Comparison of ENCODE assay signal across 28 cellular contexts in the genomic region with DNA sequence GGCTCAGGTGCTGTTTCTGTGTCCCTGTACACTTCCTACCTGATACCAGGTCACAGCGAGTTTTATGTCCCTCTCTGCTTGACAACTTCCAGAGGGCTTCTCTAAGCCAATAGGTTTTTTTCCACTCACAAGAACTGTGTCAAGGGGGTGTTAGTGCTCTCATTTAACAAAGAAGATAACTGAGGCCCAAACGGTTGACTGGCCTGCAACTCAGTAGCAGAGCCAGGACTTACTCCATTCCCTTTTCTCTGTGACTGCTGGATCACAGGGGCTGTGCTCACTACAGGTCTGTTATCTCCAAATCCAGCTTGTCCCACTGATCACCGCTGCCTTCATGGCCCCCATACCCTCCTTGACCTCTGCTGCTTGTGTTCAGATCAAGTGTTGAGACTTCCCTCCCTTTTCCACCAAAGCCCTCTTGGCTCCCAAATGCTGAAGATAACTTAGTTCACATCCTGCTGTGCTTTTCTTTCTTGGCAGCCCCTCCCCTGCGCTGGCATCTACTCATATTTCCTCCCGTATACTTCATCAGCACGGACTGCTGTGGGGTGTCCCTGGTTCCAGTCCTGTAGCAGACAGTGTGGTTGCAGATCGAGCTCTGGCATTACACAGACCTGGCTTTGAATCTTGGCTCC. TPM values are rescaled to one million over a fixed set of nuclear protein-coding genes. Genes with fewer than 3 reads are reported as not detected.
DNase-seq lines count a peak whose midpoint lies in the region; ATAC-seq and TF ChIP-seq lines count a peak whose summit lies in the region.
"Had no signal": no experiment of that assay in that cellular context is flagged by ENCODE, and none has a peak within 500 bp of the region (broad histone marks: within the 10 kb centered on the region; RNA-seq: fewer than 3 reads in every experiment).

No MANE protein-coding gene starts in this region.

- 80% methylated on average over 7 of the region's 7 CpGs for WGBS in mammary epithelial cell (ENCODE audit: low coverage, missing lambda C conversion rate)

- H3K27me3 ChIP-seq in breast epithelium (no peaks in the 10 kb centered on the region), mammary epithelial cell (ENCODE audit: insufficient read depth, low read length) (no peaks in the 10 kb centered on the region), right atrium auricular region (no peaks in the 10 kb centered on the region)
- H3K27me3 ChIP-seq: BE2C, SJCRH30, stomach, upper lobe of left lung had no signal

- H3K36me3 ChIP-seq in breast epithelium (no peaks in the 10 kb centered on the region), mammary epithelial cell (ENCODE audit: insufficient read depth, low read length) (no peaks in the 10 kb centered on the region), right atrium auricular region (no peaks in the 10 kb centered on the region)
- H3K36me3 ChIP-seq: BE2C, SJCRH30, stomach, upper lobe of left lung had no signal

- no peak overlapping the region for H3K9ac ChIP-seq in mammary epithelial cell (ENCODE audit: insufficient read depth, low read length)

- dilution Hi-C loops in mammary epithelial cell (cut with HindIII; ENCODE audit: low sequenced_read_pairs): no loop called here

- no peak overlapping the region for H3K4me3 Mint-ChIP-seq in naive thymus-derived CD8-positive, alpha-beta T cell
- H3K4me3 Mint-ChIP-seq: activated CD4-positive, alpha-beta memory T cell treated with anti-CD3 and anti-CD28 coated beads, Interleukin-2, amount 10 ng/mL, durations not matched to agents 7 days and 5 days; activated naive CD4-positive, alpha-beta T cell treated with anti-CD3 and anti-CD28 coated beads, Interleukin-2, amount 10 ng/mL, durations not matched to agents 7 days and 5 days; neural crest cell had no signal

- intact Hi-C loops in breast epithelium (cut with DNase I; ENCODE audit: low total_unique reads) (no loop called here), mammary epithelial cell (cut with micrococcal nuclease) (no loop called here)

- no peaks in the 10 kb centered on the region for H4K20me1 ChIP-seq in mammary epithelial cell (ENCODE audit: insufficient read depth, low read length)

- peak overlapping the region; percentile 19 to 56 for H3K27ac ChIP-seq in breast epithelium
- H3K27ac ChIP-seq in mammary epithelial cell (ENCODE audit: insufficient read depth, low read depth, low read length): no peak overlapping the region
- H3K27ac ChIP-seq in VCaP: peak overlapping the region; percentile 39; the same call in 1 of the 2 replicates
- peak overlapping the region; percentile 35 to 52 for H3K27ac ChIP-seq in right atrium auricular region
- H3K27ac ChIP-seq: SJCRH30, stomach, upper lobe of left lung had no signal

- no peaks in the 10 kb centered on the region for H3K9me3 ChIP-seq in breast epithelium
- no peaks in the 10 kb centered on the region for H3K9me3 ChIP-seq in mammary epithelial cell (replicated peaks; ENCODE audit: insufficient read depth, low read length)
- no peaks in the 10 kb centered on the region for H3K9me3 ChIP-seq in right atrium auricular region
- H3K9me3 ChIP-seq: BE2C, Caco-2, SJCRH30, stomach, upper lobe of left lung had no signal

- H3K27me3 Mint-ChIP-seq in naive thymus-derived CD8-positive, alpha-beta T cell: peaks cover 0 to 7% (median 2%) of the 10 kb centered on the region in 5 donors

- no peak for TF ChIP-seq CTCF in breast epithelium (IDR thresholded peaks at IDR 0.05)
- no peak for TF ChIP-seq CTCF in mammary epithelial cell (conservative IDR thresholded peaks at IDR 0.05 in 1 of 2, IDR thresholded peaks at IDR 0.05 in 1 of 2; ENCODE audit: extremely low read depth in 1 of 2, insufficient read depth in 1 of 2, low read depth in 1 of 2, low read length in 2 of 2)
- TF ChIP-seq CTCF in VCaP (conservative IDR thresholded peaks at IDR 0.05): no peak
- TF ChIP-seq CTCF in right atrium auricular region (IDR thresholded peaks at IDR 0.05): no peak

- no peaks in the 10 kb centered on the region for H3K4me1 Mint-ChIP-seq in naive thymus-derived CD8-positive, alpha-beta T cell
- H3K4me1 Mint-ChIP-seq: activated CD4-positive, alpha-beta memory T cell treated with anti-CD3 and anti-CD28 coated beads, Interleukin-2, amount 10 ng/mL, durations not matched to agents 7 days and 5 days; activated naive CD4-positive, alpha-beta T cell treated with anti-CD3 and anti-CD28 coated beads, Interleukin-2, amount 10 ng/mL, durations not matched to agents 7 days and 5 days had no signal

- no peak for TF ChIP-seq POLR2A in breast epithelium (IDR thresholded peaks at IDR 0.05)

- H3K9me3 Mint-ChIP-seq in naive thymus-derived CD8-positive, alpha-beta T cell: no peaks in the 10 kb centered on the region
- H3K9me3 Mint-ChIP-seq: activated CD4-positive, alpha-beta memory T cell treated with anti-CD3 and anti-CD28 coated beads, Interleukin-2, amount 10 ng/mL, durations not matched to agents 7 days and 5 days; activated naive CD4-positive, alpha-beta T cell treated with anti-CD3 and anti-CD28 coated beads, Interleukin-2, amount 10 ng/mL, durations not matched to agents 7 days and 5 days; neural crest cell had no signal

- ATAC-seq in GM18519 (IDR thresholded peaks at IDR 0.05; ENCODE audit: low FRiP score, unreplicated experiment) (no peak), HG02973 (IDR thresholded peaks at IDR 0.05; ENCODE audit: unreplicated experiment) (no peak), HG02870 (IDR thresholded peaks at IDR 0.05; ENCODE audit: unreplicated experiment) (no peak)
- ATAC-seq in naive thymus-derived CD8-positive, alpha-beta T cell: no peak

- no peaks in the 10 kb centered on the region for H3K79me2 ChIP-seq in mammary epithelial cell (ENCODE audit: insufficient read depth, low read length)

- no peak for DNase-seq in breast epithelium (ENCODE audit: low spot score in 2 of 2)
- DNase-seq in mammary epithelial cell: no peak
- no peak for DNase-seq in right atrium auricular region (ENCODE audit: low spot score)
- DNase-seq in naive thymus-derived CD8-positive, alpha-beta T cell: no peak
- DNase-seq: activated CD4-positive, alpha-beta memory T cell treated with anti-CD3 and anti-CD28 coated beads, Interleukin-2, amount 10 ng/mL, durations not matched to agents 7 days and 5 days; activated CD4-positive, CD25-positive, alpha-beta regulatory T cell; activated naive CD4-positive, alpha-beta T cell treated with anti-CD3 and anti-CD28 coated beads, Interleukin-2, amount 10 ng/mL, durations not matched to agents 7 days and 5 days; activated T-cell treated with anti-CD3 and anti-CD28 coated beads, Interleukin-2, amount 50 U/mL, for 48 hours; Caco-2; effector CD4-positive, alpha-beta T cell; H7; NCI-H146; NCI-H2227 treated with DMSO at 0.1 percent for 48 hours; NCI-H82; SJCRH30; stimulated activated CD4-positive, alpha-beta T cell treated with anti-CD3 and anti-CD28 coated beads, Interleukin-4, amount 100 ng/mL, for 4 hours; stomach; T-helper 2 cell; upper lobe of left lung had no signal

- no peak overlapping the region for H3K4me2 ChIP-seq in mammary epithelial cell (ENCODE audit: insufficient read depth, low read depth, low read length)

- H3K27ac Mint-ChIP-seq in naive thymus-derived CD8-positive, alpha-beta T cell: no peak overlapping the region
- H3K27ac Mint-ChIP-seq: activated CD4-positive, alpha-beta memory T cell treated with anti-CD3 and anti-CD28 coated beads, Interleukin-2, amount 10 ng/mL, durations not matched to agents 7 days and 5 days; activated naive CD4-positive, alpha-beta T cell treated with anti-CD3 and anti-CD28 coated beads, Interleukin-2, amount 10 ng/mL, durations not matched to agents 7 days and 5 days had no signal

- H3K4me3 ChIP-seq in breast epithelium (no peak overlapping the region), mammary epithelial cell (replicated peaks in 1 of 3; ENCODE audit: insufficient read depth in 1 of 3, low read depth in 2 of 3, low read length in 3 of 3) (no peak overlapping the region), right atrium auricular region (no peak overlapping the region)
- H3K4me3 ChIP-seq: SJCRH30, stomach, upper lobe of left lung had no signal

- no peak overlapping the region for H2AFZ ChIP-seq in mammary epithelial cell (ENCODE audit: low read depth, low read length)

- in situ Hi-C loops in mammary epithelial cell (cut with MboI; ENCODE audit: low sequenced_read_pairs in 2 of 2): no loop called here

- no TSS peak for BruUV-seq in mammary epithelial cell (replicated peaks; lab: Mats Ljungman, UMichigan)

- CTCF ChIA-PET in mammary epithelial cell (lab: Charles Lee; ENCODE audit: low non-redundant PET): no interaction called here

- no peaks in the 10 kb centered on the region for H3K4me1 ChIP-seq in breast epithelium
- H3K4me1 ChIP-seq in mammary epithelial cell (ENCODE audit: insufficient read depth, low read length): no peaks in the 10 kb centered on the region
- H3K4me1 ChIP-seq in right atrium auricular region: peaks cover 2 to 24% of the 10 kb centered on the region in 2 donors
- H3K4me1 ChIP-seq: Caco-2, SJCRH30 had no signal

- no peaks in the 10 kb centered on the region for H3K36me3 Mint-ChIP-seq in naive thymus-derived CD8-positive, alpha-beta T cell
- H3K36me3 Mint-ChIP-seq: activated naive CD4-positive, alpha-beta T cell treated with anti-CD3 and anti-CD28 coated beads, Interleukin-2, amount 10 ng/mL, durations not matched to agents 7 days and 5 days had no signal

- POLR2A ChIA-PET in naive thymus-derived CD8-positive, alpha-beta T cell (lab: Charles Lee): no interaction called here

RNA-seq across cellular contexts. Expression of a gene that starts 41.3 kb away (rescaled TPM):
- total RNA-seq in breast epithelium: 1 to 10 TPM in 2 of 3 donors, not detected in 1; 3.9 to 7.0 TPM
- under 1 TPM; 0.17 to 0.38 TPM for total RNA-seq in mammary epithelial cell
- 0.17 TPM for polyA plus RNA-seq in mammary epithelial cell
- polyA minus RNA-seq in mammary epithelial cell: not detected
- not detected for total RNA-seq in right atrium auricular region
- not detected for total RNA-seq in naive thymus-derived CD8-positive, alpha-beta T cell
- under 1 TPM in 1 of 3 donors, not detected in 2; 0.11 TPM for polyA plus RNA-seq in naive thymus-derived CD8-positive, alpha-beta T cell
- total RNA-seq: activated CD4-positive, alpha-beta memory T cell treated with anti-CD3 and anti-CD28 coated beads, Interleukin-2, amount 10 ng/mL, durations not matched to agents 7 days and 5 days; Caco-2; Daoy; H7; mononuclear cell; neural crest cell; pulmonary artery endothelial cell; SJCRH30 had no signal

RNA-seq across cellular contexts. Expression of a gene that starts 43.8 kb away (rescaled TPM):
- total RNA-seq in breast epithelium (1 to 10 TPM; 2.9 to 8.2 (median 6.9) TPM), mammary epithelial cell (1 to 10 TPM; 3.0 to 3.2 TPM), right atrium auricular region (10 to 100 TPM; 11.3 to 18.7 TPM)
- polyA plus RNA-seq in mammary epithelial cell: 2.5 TPM
- 1.1 TPM for polyA minus RNA-seq in mammary epithelial cell
- total RNA-seq in naive thymus-derived CD8-positive, alpha-beta T cell: under 1 TPM in 1 of 2 experiments, not detected in 1; 0.80 TPM
- not detected for polyA plus RNA-seq in naive thymus-derived CD8-positive, alpha-beta T cell
- total RNA-seq: mononuclear cell had no signal

RNA-seq across cellular contexts. Expression of a gene that starts 54.9 kb away (rescaled TPM):
- total RNA-seq in breast epithelium: 100 to 1,000 TPM in 2 of 3 donors, 10 to 100 TPM in 1; 83.4 to 192 (median 145) TPM
- total RNA-seq in mammary epithelial cell: 10 to 100 TPM; 54.3 to 55.7 TPM
- polyA plus RNA-seq in mammary epithelial cell: 11.7 TPM
- polyA minus RNA-seq in mammary epithelial cell: 47.2 TPM
- total RNA-seq in right atrium auricular region: 10 to 100 TPM; 84.0 to 87.2 TPM
- total RNA-seq in naive thymus-derived CD8-positive, alpha-beta T cell: 1 to 10 TPM; 4.6 to 5.4 TPM
- polyA plus RNA-seq in naive thymus-derived CD8-positive, alpha-beta T cell: 1 to 10 TPM in 1 of 3 donors, under 1 TPM in 2; 0.76 to 1.4 (median 0.90) TPM

Comparison
In these comparisons a context has a peak if more than half of its experiments do, and no peak if none do; other contexts are left out.
1. RNA of a gene that starts 54.9 kb away (total RNA-seq): 83.4 to 192 TPM in breast epithelium, 84.0 to 87.2 TPM in right atrium auricular region and 54.3 to 55.7 TPM in mammary epithelial cell; 4.6 to 5.4 TPM in naive thymus-derived CD8-positive, alpha-beta T cell; every median in the first group is over 4 times any median in the second.